8 cellular contexts compared by ENCODE assay signal in the genomic region with DNA sequence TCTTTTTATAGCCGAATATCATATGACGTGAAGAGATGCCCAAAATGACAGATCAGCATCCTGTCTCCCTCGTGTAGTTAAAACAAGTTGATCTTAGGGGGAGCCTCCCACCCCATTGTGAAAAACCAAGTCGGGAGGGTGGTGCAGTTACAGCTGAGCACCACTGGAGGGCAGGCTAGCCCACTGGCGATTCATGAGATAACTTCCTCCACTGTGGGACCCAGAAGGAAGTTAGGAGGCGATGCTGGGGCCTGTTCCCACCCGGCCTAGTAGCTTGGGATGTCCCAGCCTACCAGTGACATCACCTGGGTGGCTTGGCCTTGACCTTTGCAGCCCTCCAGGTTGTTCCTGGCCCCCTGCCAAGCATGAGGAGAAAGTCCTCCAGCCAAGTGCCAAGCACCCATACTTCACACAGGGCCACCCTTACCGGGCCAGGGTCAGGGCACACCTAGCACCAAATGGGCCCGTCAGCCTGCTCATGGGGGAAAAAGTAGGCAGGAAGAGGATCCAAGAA. TPM values are rescaled to one million over a fixed set of nuclear protein-coding genes. Genes with fewer than 3 reads are reported as not detected.
DNase-seq lines count a peak whose midpoint lies in the region; ATAC-seq and TF ChIP-seq lines count a peak whose summit lies in the region.

No MANE protein-coding gene starts in this region.

- peaks cover 14% of the 10 kb centered on the region for H3K36me3 ChIP-seq in CD8-positive, alpha-beta memory T cell (ENCODE audit: insufficient read depth, low read length)
- H3K36me3 ChIP-seq in H7 (replicated peaks; ENCODE audit: control insufficient read depth, insufficient read depth, low read length) (no peaks in the 10 kb centered on the region), colonic mucosa (peaks cover 3% of the 10 kb centered on the region), liver (ENCODE audit: control insufficient read depth in 4 of 4, insufficient read depth in 3 of 4, low read depth in 1 of 4, low read length in 3 of 4) (peaks cover 0 to 2% (median 0%) of the 10 kb centered on the region in 4 donors)

- H3K36me3 Mint-ChIP-seq in CD8-positive, alpha-beta memory T cell: peaks cover 3 to 42% (median 16%) of the 10 kb centered on the region in 3 donors
- H3K36me3 Mint-ChIP-seq in activated CD4-positive, alpha-beta T cell treated with anti-CD3 and anti-CD28 coated beads, Interleukin-2, amount 10 ng/mL, durations not matched to agents 24 days and 14 days (ENCODE audit: low read depth): peaks cover 19% of the 10 kb centered on the region

- CTCF ChIA-PET in CD8-positive, alpha-beta memory T cell (lab: Charles Lee): interaction anchor here (0.7 to 3.5 kb wide), 45 partner anchors 8 to 333 kb away, joined by 3 to 23 read pairs (median 4); a partner anchor contains a TSS

- intact Hi-C loops in activated CD4-positive, alpha-beta T cell treated with anti-CD3 and anti-CD28 coated beads, Interleukin-2, amount 10 ng/mL, durations not matched to agents 24 days and 14 days (cut with micrococcal nuclease): loop anchor here (1.0 to 5.0 kb wide), 3 partner anchors 84 to 216 kb away; a partner anchor contains a TSS
- intact Hi-C loops in colonic mucosa (cut with DNase I): loop anchor here (2.0 to 10.0 kb wide), 2 partner anchors 84 to 120 kb away; a partner anchor contains a TSS

- ATAC-seq in HG03025 (IDR thresholded peaks at IDR 0.05; ENCODE audit: low FRiP score, unreplicated experiment): no peak

- peak overlapping the region; percentile 29 to 96 (median 85) for H3K27ac Mint-ChIP-seq in CD8-positive, alpha-beta memory T cell
- H3K27ac Mint-ChIP-seq in activated CD4-positive, alpha-beta T cell treated with anti-CD3 and anti-CD28 coated beads, Interleukin-2, amount 10 ng/mL, durations not matched to agents 24 days and 14 days: peak overlapping the region; percentile 10

- H3K4me1 Mint-ChIP-seq in CD8-positive, alpha-beta memory T cell: peaks cover 12 to 16% (median 14%) of the 10 kb centered on the region in 3 donors
- H3K4me1 Mint-ChIP-seq in activated CD4-positive, alpha-beta T cell treated with anti-CD3 and anti-CD28 coated beads, Interleukin-2, amount 10 ng/mL, durations not matched to agents 24 days and 14 days: peaks cover 6% of the 10 kb centered on the region

- H3K4me3 Mint-ChIP-seq in CD8-positive, alpha-beta memory T cell: peak overlapping the region in 2 of 7 donors; percentile 17 to 76
- no peak overlapping the region for H3K4me3 Mint-ChIP-seq in activated CD4-positive, alpha-beta T cell treated with anti-CD3 and anti-CD28 coated beads, Interleukin-2, amount 10 ng/mL, durations not matched to agents 24 days and 14 days

- peaks cover 12% of the 10 kb centered on the region for H3K4me1 ChIP-seq in CD8-positive, alpha-beta memory T cell (ENCODE audit: insufficient read depth, low read length)
- no peaks in the 10 kb centered on the region for H3K4me1 ChIP-seq in colonic mucosa
- peaks cover 0 to 11% (median 4%) of the 10 kb centered on the region in 4 donors for H3K4me1 ChIP-seq in liver (ENCODE audit: control insufficient read depth in 4 of 4, insufficient read depth in 4 of 4, low read length in 3 of 4)

- no peaks in the 10 kb centered on the region for H3K9me3 Mint-ChIP-seq in CD8-positive, alpha-beta memory T cell
- H3K9me3 Mint-ChIP-seq in activated CD4-positive, alpha-beta T cell treated with anti-CD3 and anti-CD28 coated beads, Interleukin-2, amount 10 ng/mL, durations not matched to agents 24 days and 14 days: no peaks in the 10 kb centered on the region

- H3K27me3 ChIP-seq in CD8-positive, alpha-beta memory T cell (ENCODE audit: insufficient read depth, low read length, poor library complexity, severe bottlenecking): no peaks in the 10 kb centered on the region
- no peaks in the 10 kb centered on the region for H3K27me3 ChIP-seq in H7 (ENCODE audit: control insufficient read depth, insufficient read depth, low read length)
- H3K27me3 ChIP-seq in colonic mucosa: no peaks in the 10 kb centered on the region
- H3K27me3 ChIP-seq in liver (ENCODE audit: control insufficient read depth in 4 of 4, insufficient read depth in 4 of 4, low read length in 3 of 4): no peaks in the 10 kb centered on the region

- TF ChIP-seq CTCF in colonic mucosa (IDR thresholded peaks at IDR 0.05) (peak; percentile 96), liver (IDR thresholded peaks at IDR 0.05; ENCODE audit: low read depth, low read length, missing input control) (peak; percentile 96)

- H3K27ac ChIP-seq in CD8-positive, alpha-beta memory T cell (ENCODE audit: low read depth, low read length): peak overlapping the region; percentile 21
- no peak overlapping the region for H3K27ac ChIP-seq in colonic mucosa
- H3K27ac ChIP-seq in liver (ENCODE audit: low read depth in 1 of 2, low read length in 2 of 2): no peak overlapping the region

- H3K9ac ChIP-seq in colonic mucosa (ENCODE audit: low read depth in 2 of 2, low read length in 2 of 2): peak overlapping the region in 1 of 2 donors; percentile 27
- no peak overlapping the region for H3K9ac ChIP-seq in liver (ENCODE audit: low read depth in 1 of 2, low read length in 2 of 2)

- no peaks in the 10 kb centered on the region for H3K9me3 ChIP-seq in CD8-positive, alpha-beta memory T cell (ENCODE audit: low read length)
- no peaks in the 10 kb centered on the region for H3K9me3 ChIP-seq in colonic mucosa
- H3K9me3 ChIP-seq in liver (ENCODE audit: control insufficient read depth in 4 of 4, low read length in 3 of 4): no peaks in the 10 kb centered on the region

- peak; percentile 90 to 96 for TF ChIP-seq RAD21 in liver (IDR thresholded peaks at IDR 0.05)

- WGBS in liver: 21% methylated on average over 9 of the region's 9 CpGs

- no peak overlapping the region for H3K4me3 ChIP-seq in CD8-positive, alpha-beta memory T cell (ENCODE audit: low read length)
- H3K4me3 ChIP-seq in H7 (ENCODE audit: insufficient read depth, low read depth, low read length) (no peak overlapping the region), colonic mucosa (no peak overlapping the region), liver (ENCODE audit: low read depth in 1 of 3, low read length in 3 of 3) (no peak overlapping the region)

- POLR2A ChIA-PET in CD8-positive, alpha-beta memory T cell (lab: Charles Lee): interaction anchor here (1.5 to 1.6 kb wide), 2 partner anchors 8 to 102 kb away, joined by 4 to 6 read pairs; a partner anchor contains a TSS

- peak; percentile 63 to 85 (median 78) for DNase-seq in CD8-positive, alpha-beta memory T cell
- DNase-seq in H7 (peak; percentile 91), NCI-H2196 (lab: John Stamatoyannopoulos, UW; ENCODE audit: unreplicated experiment) (peak; percentile 47), colonic mucosa (peak; percentile 74)
- peak; percentile 92 for DNase-seq in activated CD4-positive, alpha-beta T cell treated with anti-CD3 and anti-CD28 coated beads, Interleukin-2, amount 10 ng/mL, durations not matched to agents 24 days and 14 days
- DNase-seq in stimulated activated CD4-positive, alpha-beta T cell treated with anti-CD3 and anti-CD28 coated beads, TNF-alpha, amount 100 ng/mL, for 4 hours (ENCODE audit: low read depth in 3 of 3): peak; percentile 46 to 53 (median 50)

- H3K27me3 Mint-ChIP-seq in CD8-positive, alpha-beta memory T cell: no peaks in the 10 kb centered on the region
- H3K27me3 Mint-ChIP-seq in activated CD4-positive, alpha-beta T cell treated with anti-CD3 and anti-CD28 coated beads, Interleukin-2, amount 10 ng/mL, durations not matched to agents 24 days and 14 days: no peaks in the 10 kb centered on the region

TF ChIP-seq in liver, 16 proteins besides CTCF, POLR2A, EP300 and RAD21 (continues in another document):
- TF ChIP-seq GABPA (IDR thresholded peaks at IDR 0.05 in 1 of 2, conservative IDR thresholded peaks at IDR 0.05 in 1 of 2) (no peak), EGR1 (IDR thresholded peaks at IDR 0.05; ENCODE audit: low read depth in 2 of 2) (no peak), SP1 (IDR thresholded peaks at IDR 0.05) (peak; percentile 17), TAF1 (conservative IDR thresholded peaks at IDR 0.05) (no peak), RXRA (IDR thresholded peaks at IDR 0.05) (peak in 1 of 2 donors; percentile 45), HNF4A (conservative IDR thresholded peaks at IDR 0.05) (peak; percentile 62 to 71), JUND (IDR thresholded peaks at IDR 0.05) (peak; percentile 34 to 53), YY1 (IDR thresholded peaks at IDR 0.05) (peak; percentile 62), FOXA1 (IDR thresholded peaks at IDR 0.05) (no peak)
- TF ChIP-seq, protein P1, sequence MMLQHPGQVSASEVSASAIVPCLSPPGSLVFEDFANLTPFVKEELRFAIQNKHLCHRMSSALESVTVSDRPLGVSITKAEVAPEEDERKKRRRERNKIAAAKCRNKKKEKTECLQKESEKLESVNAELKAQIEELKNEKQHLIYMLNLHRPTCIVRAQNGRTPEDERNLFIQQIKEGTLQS (IDR thresholded peaks at IDR 0.05): no peak
- TF ChIP-seq, protein P2, sequence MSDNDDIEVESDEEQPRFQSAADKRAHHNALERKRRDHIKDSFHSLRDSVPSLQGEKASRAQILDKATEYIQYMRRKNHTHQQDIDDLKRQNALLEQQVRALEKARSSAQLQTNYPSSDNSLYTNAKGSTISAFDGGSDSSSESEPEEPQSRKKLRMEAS (IDR thresholded peaks at IDR 0.05): no peak

RNA-seq across cellular contexts. Expression of a gene that starts 8.1 kb away (rescaled TPM):
- 1 to 10 TPM; 9.4 TPM for total RNA-seq in CD8-positive, alpha-beta memory T cell
- polyA plus RNA-seq in CD8-positive, alpha-beta memory T cell: 90.4 TPM
- 19.4 and 21.1 TPM in 2 replicates for total RNA-seq in H7 (2014; rRNA removed; shearing (Covaris generic))
- total RNA-seq in activated CD4-positive, alpha-beta T cell treated with anti-CD3 and anti-CD28 coated beads, Interleukin-2, amount 10 ng/mL, durations not matched to agents 24 days and 14 days: 6.3 and 6.4 TPM in 2 replicates
- total RNA-seq in colonic mucosa: 10 to 100 TPM; 38.6 to 53.3 TPM
- total RNA-seq in liver: 10 to 100 TPM; 10.1 to 11.9 TPM
- polyA plus RNA-seq in liver: 10 to 100 TPM in 1 of 2 donors, 1 to 10 TPM in 1; 6.8 to 14.6 TPM
